Comparison of ENCODE assay signal across 13 cellular contexts in the genomic region with DNA sequence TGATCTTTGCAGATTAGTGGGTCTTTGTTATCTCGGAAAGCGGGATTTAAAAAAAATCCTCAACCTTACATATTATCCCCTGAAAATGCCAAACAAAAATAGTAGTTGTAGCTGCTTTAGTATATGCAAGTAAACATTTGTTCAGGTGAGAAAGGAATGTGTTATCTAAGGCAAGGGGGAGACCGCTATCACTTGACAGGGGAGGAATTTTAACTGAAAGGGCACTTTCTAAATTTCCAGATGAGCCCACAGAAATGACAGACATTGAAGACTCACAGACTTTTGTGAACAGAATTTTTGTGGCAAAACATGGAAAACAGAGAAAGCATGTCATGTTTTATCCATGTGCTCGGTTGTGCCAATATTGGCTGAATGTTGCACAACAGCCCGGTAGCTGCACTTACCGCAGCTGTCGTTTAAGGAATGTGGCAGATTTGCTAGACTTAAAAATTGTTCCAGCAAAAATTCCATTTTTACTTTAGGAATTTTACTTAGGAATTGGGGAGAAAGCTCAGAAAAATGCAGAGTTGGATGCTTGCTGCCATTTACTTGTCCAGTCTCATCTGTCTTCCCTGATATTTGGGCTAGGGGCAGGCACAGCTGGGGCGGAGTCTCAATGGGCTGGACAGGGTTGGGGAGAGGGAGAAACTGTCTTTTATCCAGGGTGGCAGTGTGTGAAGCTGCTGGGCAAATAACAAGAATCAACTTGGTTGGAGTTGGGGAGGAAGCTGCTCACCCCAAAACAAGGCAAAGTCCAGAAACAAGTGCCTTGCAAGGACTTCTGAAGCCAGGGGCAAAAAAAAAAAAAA.
DNase-seq lines count a peak whose midpoint lies in the region; ATAC-seq and TF ChIP-seq lines count a peak whose summit lies in the region.
"Had no signal": no experiment of that assay in that cellular context is flagged by ENCODE, and none has a peak within 500 bp of the region (broad histone marks: within the 10 kb centered on the region; RNA-seq: fewer than 3 reads in every experiment).

No MANE protein-coding gene starts in this region.

- H3K27ac ChIP-seq in colonic mucosa (peak overlapping the region; percentile 61), mesodermal cell (ENCODE audit: low read depth, low read length, severe bottlenecking) (peak overlapping the region; percentile 95)

- no peak for TF ChIP-seq CTCF in colonic mucosa (IDR thresholded peaks at IDR 0.05)

- H3K4me1 ChIP-seq in colonic mucosa (peaks cover 7% of the 10 kb centered on the region), mesodermal cell (ENCODE audit: control insufficient read depth, insufficient read depth, low read length, poor library complexity, severe bottlenecking) (peaks cover 17% of the 10 kb centered on the region)

- ATAC-seq in Right ventricle myocardium superior (ENCODE audit: poor library complexity), result peak; percentile 68
- ATAC-seq in GM18505 (IDR thresholded peaks at IDR 0.05; ENCODE audit: unreplicated experiment), result no peak
- ATAC-seq: activated naive CD4-positive, alpha-beta T cell treated with anti-CD3 and anti-CD28 coated beads, Interleukin-2, amount 50 U/mL, for 72 hours; GM12878 had no signal

- intact Hi-C loops in Right ventricle myocardium superior (cut with DNase I), result no loop called here
- intact Hi-C loops in cardiac septum (cut with DNase I), result loop anchor here (5.0 kb wide), 1 partner anchor 94 kb away; a partner anchor contains a TSS
- intact Hi-C loops in colonic mucosa (cut with DNase I), result no loop called here

- H3K36me3 ChIP-seq in colonic mucosa (no peaks in the 10 kb centered on the region), mesodermal cell (ENCODE audit: control insufficient read depth, insufficient read depth, low read length) (no peaks in the 10 kb centered on the region)
- H3K36me3 ChIP-seq: vagina had no signal

- H3K27me3 ChIP-seq in colonic mucosa, result no peaks in the 10 kb centered on the region
- H3K27me3 ChIP-seq: vagina had no signal

- no peak for TF ChIP-seq POLR2A in GM18505 (IDR thresholded peaks at IDR 0.05; ENCODE audit: borderline replicate concordance, extremely low read depth, insufficient read depth, insufficient read length)

- H3K4me3 ChIP-seq in colonic mucosa (no peak overlapping the region), mesodermal cell (ENCODE audit: extremely low read depth, insufficient read depth, low read length, poor library complexity, severe bottlenecking) (no peak overlapping the region)
- H3K4me3 ChIP-seq: GM12878, vagina had no signal

- DNase-seq in Right ventricle myocardium superior, result peak; percentile 40
- no peak for DNase-seq in cardiac septum (ENCODE audit: low spot score)
- DNase-seq in colonic mucosa, result no peak
- no peak for DNase-seq in hypothalamus (lab: John Stamatoyannopoulos, UW)
- no peak for DNase-seq in HUDEP-2 (lab: John Stamatoyannopoulos, UW; ENCODE audit: unreplicated experiment in 76 of 76)
- no peak for DNase-seq in activated CD4-positive, alpha-beta T cell treated with anti-CD3 and anti-CD28 coated beads for 48 hours
- DNase-seq: activated CD4-positive, alpha-beta T cell treated with anti-CD3 and anti-CD28 coated beads for 1 hour; NCI-H1105 treated with DMSO at 0.1 percent for 48 hours had no signal

- WGBS in mesodermal cell (ENCODE audit: insufficient coverage in 2 of 2), 2 experiments, result 71 to 92% methylated on average over 1 to 4 of the region's 8 CpGs

- H3K9me3 ChIP-seq in colonic mucosa, result no peaks in the 10 kb centered on the region
- H3K9me3 ChIP-seq in mesodermal cell (ENCODE audit: control insufficient read depth, low read length), result no peaks in the 10 kb centered on the region
- H3K9me3 ChIP-seq: vagina had no signal

- no peak overlapping the region for H3K9ac ChIP-seq in colonic mucosa (ENCODE audit: low read depth in 2 of 2, low read length in 2 of 2)
